Comparison of ENCODE assay signal across 7 cellular contexts in the genomic region with DNA sequence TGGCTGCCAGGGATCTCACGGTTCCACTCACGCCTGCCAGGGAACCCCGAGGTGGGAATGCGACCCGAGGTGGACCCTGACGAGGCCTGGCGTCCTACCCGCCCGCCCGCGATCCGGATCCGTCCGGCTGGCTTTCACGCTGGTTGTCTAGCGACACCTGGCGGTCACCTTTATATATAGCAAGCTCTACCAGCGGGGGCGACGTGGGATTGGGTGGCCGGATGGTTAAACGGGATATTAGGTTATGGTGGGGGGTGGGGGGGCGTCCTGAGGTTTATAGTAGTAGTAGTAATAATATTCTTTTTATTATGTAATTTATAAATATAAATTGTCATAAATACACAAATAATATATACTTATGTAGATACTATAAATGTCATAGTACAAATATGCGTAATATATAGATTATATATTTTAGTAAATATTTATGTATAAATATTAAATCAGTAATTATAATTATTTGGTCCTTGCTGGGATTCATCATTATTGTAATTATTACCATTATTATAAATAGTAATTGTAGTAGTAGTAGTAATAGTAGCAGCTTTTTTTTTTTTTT.
A peak's percentile ranks its signal among the peaks of the same experiment; 100 is the strongest.
DNase-seq lines count a peak whose midpoint lies in the region; ATAC-seq and TF ChIP-seq lines count a peak whose summit lies in the region.

No MANE protein-coding gene starts in this region.

- no peaks in the 10 kb centered on the region for H3K36me3 ChIP-seq in transverse colon

- peak; percentile 85 for TF ChIP-seq CTCF in GM13976 (IDR thresholded peaks at IDR 0.05; ENCODE audit: borderline replicate concordance, control extremely low read depth, extremely low read depth, insufficient read depth, missing control alignments)
- peak; percentile 71 to 84 (median 80) for TF ChIP-seq CTCF in transverse colon (IDR thresholded peaks at IDR 0.05)

- no peak overlapping the region for H3K27ac ChIP-seq in transverse colon

- H3K9me3 Mint-ChIP-seq in activated naive CD4-positive, alpha-beta T cell treated with anti-CD3 and anti-CD28 coated beads, Interleukin-2, amount 50 U/mL, for 72 hours = no peaks in the 10 kb centered on the region

- no peak for TF ChIP-seq POLR2A in transverse colon (IDR thresholded peaks at IDR 0.05)

- peak; percentile 75 to 81 for ATAC-seq in activated naive CD4-positive, alpha-beta T cell treated with anti-CD3 and anti-CD28 coated beads, Interleukin-2, amount 50 U/mL, for 72 hours

- WGBS in transverse colon (ENCODE audit: low coverage in 1 of 2), 2 donors = 5 to 36% methylated on average over 2 to 19 of the region's 24 CpGs

- intact Hi-C loops in head of caudate nucleus (cut with DNase I) = loop anchor here (5.0 kb wide), 1 partner anchor 231 kb away; a partner anchor contains a TSS
- intact Hi-C loops in transverse colon (cut with DNase I; ENCODE audit: low total_unique reads) = loop anchor here (2.0 to 10.0 kb wide), 2 partner anchors 54 to 228 kb away; a partner anchor contains a TSS

- TF ChIP-seq EP300 in transverse colon (IDR thresholded peaks at IDR 0.05; ENCODE audit: low read depth) = no peak

- H3K4me1 ChIP-seq in transverse colon = peaks cover 0 to 20% (median 4%) of the 10 kb centered on the region in 4 donors

- H3K36me3 Mint-ChIP-seq in activated naive CD4-positive, alpha-beta T cell treated with anti-CD3 and anti-CD28 coated beads, Interleukin-2, amount 50 U/mL, for 72 hours = no peaks in the 10 kb centered on the region

- peaks cover 7% of the 10 kb centered on the region for H3K27me3 ChIP-seq in transverse colon

- peak overlapping the region in 1 of 4 donors; percentile 25 for H3K4me3 ChIP-seq in transverse colon

- peak; percentile 89 for DNase-seq in GM13976 (ENCODE audit: low spot score)
- DNase-seq in LHCN-M2 (ENCODE audit: low read depth) = peak; percentile 63
- peak; percentile 31 to 64 for DNase-seq in SW 1271 (lab: John Stamatoyannopoulos, UW)
- DNase-seq in activated naive CD4-positive, alpha-beta T cell treated with anti-CD3 and anti-CD28 coated beads, Interleukin-2, amount 50 U/mL, for 72 hours (ENCODE audit: low spot score in 2 of 2) = peak; percentile 69 to 80
- peak; percentile 60 to 92 (median 80) for DNase-seq in head of caudate nucleus
- DNase-seq in pons (ENCODE audit: low spot score) = peak; percentile 62
- DNase-seq in transverse colon = peak; percentile 77

- no peak overlapping the region for H3K27ac Mint-ChIP-seq in activated naive CD4-positive, alpha-beta T cell treated with anti-CD3 and anti-CD28 coated beads, Interleukin-2, amount 50 U/mL, for 72 hours

- in situ Hi-C loops in GM13976 (cut with MboI; ENCODE audit: low sequenced_read_pairs, unreplicated experiment) (loop anchor here (25.0 kb wide), 2 partner anchors 226 to 401 kb away; a partner anchor contains a TSS), transverse colon (cut with MboI; ENCODE audit: low pct_ligation_motif_present in 1 of 4, low pct_unique_long_range_greater_than_20kb in 1 of 4, low sequenced_read_pairs in 3 of 4) (loop anchor here (5.0 to 25.0 kb wide), 6 partner anchors 51 to 401 kb away; a partner anchor contains a TSS)

- H3K9me3 ChIP-seq in transverse colon = no peaks in the 10 kb centered on the region
